ENCODE assay signal across 9 cellular contexts in genomic region chr20:63009988-63010769, GRCh38. TPM values are rescaled to one million over a fixed set of nuclear protein-coding genes. Genes with fewer than 3 reads are reported as not detected.
DNase-seq lines count a peak whose midpoint lies in the region; ATAC-seq and TF ChIP-seq lines count a peak whose summit lies in the region.
"Had no signal": no experiment of that assay in that cellular context is flagged by ENCODE, and none has a peak within 500 bp of the region (broad histone marks: within the 10 kb centered on the region; RNA-seq: fewer than 3 reads in every experiment).

No MANE protein-coding gene starts in this region.

- TF ChIP-seq CTCF in WTC11 (IDR thresholded peaks at IDR 0.05): no peak

- H3K27me3 Mint-ChIP-seq in WTC11 (ENCODE audit: low read depth): peaks cover 73% of the 10 kb centered on the region

- H3K36me3 Mint-ChIP-seq in WTC11: peaks cover 12% of the 10 kb centered on the region

- no peak overlapping the region for H3K4me3 Mint-ChIP-seq in WTC11

- H3K27ac Mint-ChIP-seq in WTC11: no peak overlapping the region

- POLR2A ChIA-PET in WTC11 (lab: Charles Lee): no interaction called here

- peaks cover 18% of the 10 kb centered on the region for H3K9me3 Mint-ChIP-seq in WTC11

- peaks cover 26% of the 10 kb centered on the region for H3K4me1 Mint-ChIP-seq in WTC11

- CTCF ChIA-PET in WTC11 (lab: Charles Lee): interaction anchor here (0.6 to 1.9 kb wide), 15 partner anchors 18 to 512 kb away, joined by 3 to 21 read pairs (median 5); partner anchors contain the start of gene TCFL5

- DNase-seq in NCI-H2107 treated with DMSO at 0.1 percent for 48 hours (lab: John Stamatoyannopoulos, UW; ENCODE audit: unreplicated experiment): peak; percentile 86
- DNase-seq in activated T-cell treated with anti-CD3 and anti-CD28 coated beads, Interleukin-2, amount 50 U/mL, for 1 hour: peak; percentile 72
- DNase-seq in myocyte (ENCODE audit: low read depth): peak; percentile 91
- DNase-seq in WTC11 (ENCODE audit: low spot score): no peak
- DNase-seq in NOMO-1 treated with DMSO at 0.1 percent for 48 hours (lab: John Stamatoyannopoulos, UW; ENCODE audit: unreplicated experiment): no peak
- no peak for DNase-seq in NCI-H1436 (lab: John Stamatoyannopoulos, UW)

- ATAC-seq in GM18508 (IDR thresholded peaks at IDR 0.05; ENCODE audit: insufficient read depth, unreplicated experiment) (peak; percentile 50), HG02642 (IDR thresholded peaks at IDR 0.05; ENCODE audit: poor library complexity, unreplicated experiment) (peak; percentile 61), WTC11 (no peak)

TF ChIP-seq in WTC11, 78 proteins besides CTCF, POLR2A, EP300 and RAD21 (continues in another document):
- TF ChIP-seq ATF6 (CRISPR knock-in tag; IDR thresholded peaks at IDR 0.05) (no peak), E2F4 (CRISPR knock-in tag; IDR thresholded peaks at IDR 0.05; ENCODE audit: borderline replicate concordance, low read depth) (no peak), EMX1 (CRISPR knock-in tag; IDR thresholded peaks at IDR 0.05) (no peak), ZNF396 (CRISPR knock-in tag; IDR thresholded peaks at IDR 0.05; ENCODE audit: borderline replicate concordance) (no peak), E2F1 (CRISPR knock-in tag; IDR thresholded peaks at IDR 0.05) (no peak), AFF4 (CRISPR knock-in tag; IDR thresholded peaks at IDR 0.05; ENCODE audit: borderline replicate concordance) (no peak), ZNF532 (CRISPR knock-in tag; IDR thresholded peaks at IDR 0.05; ENCODE audit: borderline replicate concordance) (no peak), ZNF281 (CRISPR knock-in tag; IDR thresholded peaks at IDR 0.05) (no peak)

RNA-seq across cellular contexts. Expression of gene BHLHE23, which starts 3.4 kb away (rescaled TPM):
- total RNA-seq in myocyte: not detected in 2 replicates
- polyA plus RNA-seq in myocyte (2012): not detected
- total RNA-seq in WTC11 (2021): 0.57 to 1.3 TPM (median 0.66 TPM) in 3 replicates
- polyA plus RNA-seq: adipose tissue had no signal

RNA-seq across cellular contexts. Expression of gene SLC17A9, which starts 57.7 kb away (rescaled TPM):
- total RNA-seq in myocyte (0.16 TPM in 1 of 2 replicates, not detected in the other), WTC11 (2021) (26.2 to 41.7 TPM (median 30.8 TPM) in 3 replicates)
- 0.03 TPM for polyA plus RNA-seq in myocyte (2012)

Comparison
In these comparisons a context has a peak if more than half of its experiments do, and no peak if none do; other contexts are left out.
1. DNase-seq: peak in NCI-H2107 treated with DMSO at 0.1 percent for 48 hours (single experiment), activated T-cell treated with anti-CD3 and anti-CD28 coated beads, Interleukin-2, amount 50 U/mL, for 1 hour (single experiment) and myocyte (single experiment); none in WTC11 (single experiment), NOMO-1 treated with DMSO at 0.1 percent for 48 hours (single experiment) and NCI-H1436 (single experiment).
2. RNA of gene SLC17A9, which starts 57.7 kb away (total RNA-seq): 26.2 to 41.7 TPM in WTC11; 0.16 TPM in myocyte; every median in the first group is over 10 times any median in the second.